25 cellular contexts compared by ENCODE assay signal in genomic region chr2:185790361-185790760, GRCh38. TPM values are rescaled to one million over a fixed set of nuclear protein-coding genes. Genes with fewer than 3 reads are reported as not detected.
DNase-seq lines count a peak whose midpoint lies in the region; ATAC-seq and TF ChIP-seq lines count a peak whose summit lies in the region.
"Had no signal": no experiment of that assay in that cellular context is flagged by ENCODE, and none has a peak within 500 bp of the region (broad histone marks: within the 10 kb centered on the region; RNA-seq: fewer than 3 reads in every experiment).

No MANE protein-coding gene starts in this region.

- ATAC-seq in GM18517 (IDR thresholded peaks at IDR 0.05; ENCODE audit: unreplicated experiment) (peak; percentile 48), GM21390 (IDR thresholded peaks at IDR 0.05; ENCODE audit: unreplicated experiment) (peak; percentile 63), HG02798 (IDR thresholded peaks at IDR 0.05; ENCODE audit: poor library complexity, unreplicated experiment) (peak; percentile 61)
- ATAC-seq: K562, PC-3, T-cell had no signal

- no TSS peak for BruUV-seq in PC-9 (replicated peaks; lab: Mats Ljungman, UMichigan)
- BruUV-seq in OCI-LY7 (replicated peaks; lab: Mats Ljungman, UMichigan): no TSS peak

- no peaks in the 10 kb centered on the region for H4K20me1 ChIP-seq in KMS-11 (ENCODE audit: insufficient read depth)
- no peaks in the 10 kb centered on the region for H4K20me1 ChIP-seq in PC-9 (ENCODE audit: insufficient read depth)
- no peaks in the 10 kb centered on the region for H4K20me1 ChIP-seq in OCI-LY7 (ENCODE audit: insufficient read depth, low read length)

- H3K36me3 ChIP-seq in KMS-11 (ENCODE audit: insufficient read depth) (no peaks in the 10 kb centered on the region), PC-9 (ENCODE audit: low read depth) (no peaks in the 10 kb centered on the region), OCI-LY7 (ENCODE audit: insufficient read depth, low read length) (no peaks in the 10 kb centered on the region)

- H3K9me2 ChIP-seq in PC-9 (ENCODE audit: insufficient read depth) (no peaks in the 10 kb centered on the region), OCI-LY7 (ENCODE audit: insufficient read depth, low read length) (no peaks in the 10 kb centered on the region)

- H3K27me3 ChIP-seq in KMS-11 (ENCODE audit: insufficient read depth, low read depth) (no peaks in the 10 kb centered on the region), PC-9 (ENCODE audit: insufficient read depth, low read depth) (no peaks in the 10 kb centered on the region)

- H3K4me1 ChIP-seq in KMS-11 (ENCODE audit: low read depth, poor library complexity, severe bottlenecking): peaks cover 34% of the 10 kb centered on the region
- no peaks in the 10 kb centered on the region for H3K4me1 ChIP-seq in PC-9 (replicated peaks; ENCODE audit: insufficient read depth)
- no peaks in the 10 kb centered on the region for H3K4me1 ChIP-seq in OCI-LY7 (ENCODE audit: insufficient read depth, low read length, poor library complexity, severe bottlenecking)

- H3K4me2 ChIP-seq in KMS-11 (0 out of 2 replicates have a peak overlapping the region, but pooled peaks have one; percentile 6), PC-9 (no peak overlapping the region), OCI-LY7 (ENCODE audit: low read length) (no peak overlapping the region)

- no peak overlapping the region for H3K4me3 ChIP-seq in KMS-11 (IDR thresholded peaks at IDR 0.05; ENCODE audit: insufficient read depth, low read depth, low read length)
- no peak overlapping the region for H3K4me3 ChIP-seq in PC-9
- H3K4me3 ChIP-seq in OCI-LY7 (ENCODE audit: low read depth, low read length, poor library complexity, severe bottlenecking): no peak overlapping the region
- H3K4me3 ChIP-seq: K562 had no signal

- no peaks in the 10 kb centered on the region for H3K79me2 ChIP-seq in KMS-11 (ENCODE audit: insufficient read depth, low read depth)
- H3K79me2 ChIP-seq in PC-9 (ENCODE audit: low read depth): no peaks in the 10 kb centered on the region
- H3K79me2 ChIP-seq in OCI-LY7 (ENCODE audit: insufficient read depth, low read depth, low read length): no peaks in the 10 kb centered on the region

- CTCF ChIA-PET in PC-9 (lab: Charles Lee) (no interaction called here), OCI-LY7 (lab: Charles Lee; ENCODE audit: unreplicated experiment) (no interaction called here)

- intact Hi-C loops in PC-9 (cut with micrococcal nuclease; ENCODE audit: unreplicated experiment) (no loop called here), OCI-LY7 (cut with micrococcal nuclease; ENCODE audit: unreplicated experiment) (no loop called here)

- no peak for DNase-seq in effector CD8-positive, alpha-beta T cell (lab: John Stamatoyannopoulos, UW)
- DNase-seq in hepatic stellate cell (ENCODE audit: low spot score) (no peak), PC-9 (no peak), OCI-LY7 (ENCODE audit: low spot score) (no peak)
- DNase-seq: ACHN; Calu3; CD4-positive, alpha-beta T cell; DMS79; HFFc6; NCI-H1092 treated with DMSO at 0.1 percent for 48 hours; NCI-H1694; NCI-H2107; NCI-H226; NCI-H526 treated with DMSO at 0.1 percent for 48 hours; NK-92 treated with Interleukin-12 subunit alpha and Interleukin-12 subunit beta, amount 100 ng/mL, for 24 hours; PC-3; T-cell; T1000 had no signal

- no peaks in the 10 kb centered on the region for H3K9me3 ChIP-seq in PC-9 (ENCODE audit: insufficient read depth, low read depth)
- no peaks in the 10 kb centered on the region for H3K9me3 ChIP-seq in OCI-LY7 (ENCODE audit: low read length)

- H3K27ac ChIP-seq in KMS-11 (no peak overlapping the region), PC-9 (no peak overlapping the region), OCI-LY7 (ENCODE audit: low read depth, low read length, poor library complexity, severe bottlenecking) (no peak overlapping the region)
- H3K27ac ChIP-seq: HL-60 had no signal

- H3F3A ChIP-seq in PC-9 (ENCODE audit: insufficient read depth, low read depth): no peaks in the 10 kb centered on the region

- H3K9ac ChIP-seq in KMS-11: no peak overlapping the region

- POLR2A ChIA-PET in PC-9 (lab: Charles Lee; ENCODE audit: unreplicated experiment): no interaction called here
- POLR2A ChIA-PET in OCI-LY7 (lab: Charles Lee): interaction anchor here (0.9 kb wide), 1 partner anchor 12 kb away, joined by 3 read pairs; no protein-coding TSS in a partner anchor

- no peak overlapping the region for H2AFZ ChIP-seq in KMS-11 (ENCODE audit: low read depth)
- H2AFZ ChIP-seq in PC-9: no peak overlapping the region
- no peak overlapping the region for H2AFZ ChIP-seq in OCI-LY7 (ENCODE audit: low read length)

- no peak for TF ChIP-seq CTCF in KMS-11 (conservative IDR thresholded peaks at IDR 0.05; ENCODE audit: low read depth, low read length)
- TF ChIP-seq CTCF in PC-9 (conservative IDR thresholded peaks at IDR 0.05): no peak
- TF ChIP-seq CTCF in OCI-LY7 (conservative IDR thresholded peaks at IDR 0.05; ENCODE audit: low read length): no peak

RNA-seq across cellular contexts. Expression of gene FSIP2, which starts 51.8 kb away (rescaled TPM):
- 0.22 and 0.63 TPM in 2 replicates for total RNA-seq in PC-9 (2021)
- 0.06 and 0.08 TPM in 2 replicates for total RNA-seq in OCI-LY7 (2014; rRNA removed; shearing (Covaris generic))
- total RNA-seq in OCI-LY7 (2022): 0.19 TPM in 1 of 2 replicates, not detected in the other
- total RNA-seq: G401 had no signal
